ENCODE assay signal across 24 cellular contexts in genomic region chr12:7197846-7198245, GRCh38. TPM values are rescaled to one million over a fixed set of nuclear protein-coding genes. Genes with fewer than 3 reads are reported as not detected.
DNase-seq lines count a peak whose midpoint lies in the region; ATAC-seq and TF ChIP-seq lines count a peak whose summit lies in the region.
"Had no signal": no experiment of that assay in that cellular context is flagged by ENCODE, and none has a peak within 500 bp of the region (broad histone marks: within the 10 kb centered on the region; RNA-seq: fewer than 3 reads in every experiment).

No MANE protein-coding gene starts in this region.

- H3K36me3 ChIP-seq in esophagus muscularis mucosa, result peaks cover 21 to 58% (median 37%) of the 10 kb centered on the region in 4 donors
- H3K36me3 ChIP-seq: ovary had no signal

- no peak for TF ChIP-seq POLR2A in esophagus muscularis mucosa (IDR thresholded peaks at IDR 0.05; ENCODE audit: low read depth)

- no peak for TF ChIP-seq EP300 in esophagus muscularis mucosa (IDR thresholded peaks at IDR 0.05)

- DNase-seq in HuH-7 (ENCODE audit: low spot score) (peak; percentile 61), esophagus muscularis mucosa (ENCODE audit: extremely low spot score) (peak; percentile 74), mucosa of gallbladder (ENCODE audit: low spot score) (peak; percentile 17), sciatic nerve (ENCODE audit: low spot score) (no peak), nucleus accumbens (lab: John Stamatoyannopoulos, UW) (no peak), GM19240 (ENCODE audit: insufficient read length, low spot score) (no peak)
- DNase-seq: activated CD4-positive, alpha-beta T cell treated with anti-CD3 and anti-CD28 coated beads for 4 hours; activated effector memory CD4-positive, alpha-beta T cell treated with Interleukin-2 at 50 U/mL for 16 hours; activated T-cell treated with anti-CD3 and anti-CD28 coated beads, Interleukin-2, amount 50 U/mL, for 1 hour; amygdala; BE2C; CD8-positive, alpha-beta memory T cell; effector memory CD4-positive, alpha-beta T cell; naive thymus-derived CD8-positive, alpha-beta T cell; NCI-H2029 treated with DMSO at 0.1 percent for 48 hours; NCI-H345; ovary; stimulated activated CD8-positive, alpha-beta memory T cell treated with anti-CD3 and anti-CD28 coated beads, Interleukin-4, amount 100 ng/mL, for 48 hours; stomach; T1000; WERI-Rb-1 had no signal

- H3K27ac ChIP-seq in esophagus muscularis mucosa (replicated peaks in 1 of 4), result no peak overlapping the region
- H3K27ac ChIP-seq: ovary, right atrium auricular region, WERI-Rb-1 had no signal

- no peaks in the 10 kb centered on the region for H3K4me1 ChIP-seq in esophagus muscularis mucosa
- H3K4me1 ChIP-seq: right atrium auricular region had no signal

- no peaks in the 10 kb centered on the region for H3K9me3 ChIP-seq in esophagus muscularis mucosa
- H3K9me3 ChIP-seq: BE2C, ovary, right atrium auricular region, stomach had no signal

- no peak for TF ChIP-seq CTCF in esophagus muscularis mucosa (IDR thresholded peaks at IDR 0.05)

- ATAC-seq in sciatic nerve (peak; percentile 26), HG02840 (IDR thresholded peaks at IDR 0.05; ENCODE audit: low FRiP score, unreplicated experiment) (no peak)
- ATAC-seq: activated naive CD4-positive, alpha-beta T cell treated with anti-CD3 and anti-CD28 coated beads, Interleukin-2, amount 50 U/mL, for 72 hours; naive thymus-derived CD8-positive, alpha-beta T cell had no signal

- no peaks in the 10 kb centered on the region for H3K27me3 ChIP-seq in esophagus muscularis mucosa
- H3K27me3 ChIP-seq: BE2C, ovary, right atrium auricular region, stomach had no signal

- 82% methylated on average over 2 of the region's 2 CpGs for WGBS in esophagus muscularis mucosa

- H3K4me3 ChIP-seq in esophagus muscularis mucosa, result no peak overlapping the region
- H3K4me3 ChIP-seq: ovary, right atrium auricular region, stomach had no signal

- intact Hi-C loops in esophagus muscularis mucosa (cut with DNase I) (no loop called here), sciatic nerve (cut with DNase I) (no loop called here)

RNA-seq across cellular contexts. Expression of gene PEX5, which starts 8.4 kb away (rescaled TPM):
- total RNA-seq in esophagus muscularis mucosa, result 10 to 100 TPM; 32.8 to 53.5 (median 38.4) TPM
- 53.7 TPM for total RNA-seq in mucosa of gallbladder
- 61.5 TPM for total RNA-seq in sciatic nerve

Comparison
In these comparisons a context has a peak if more than half of its experiments do, and no peak if none do; other contexts are left out.
1. DNase-seq: peak in HuH-7 (single experiment), esophagus muscularis mucosa (single experiment) and mucosa of gallbladder (single experiment); none in sciatic nerve (single experiment), nucleus accumbens (0 of 56) and GM19240 (single experiment).